Comparison of ENCODE assay signal across 21 cellular contexts in the genomic region with DNA sequence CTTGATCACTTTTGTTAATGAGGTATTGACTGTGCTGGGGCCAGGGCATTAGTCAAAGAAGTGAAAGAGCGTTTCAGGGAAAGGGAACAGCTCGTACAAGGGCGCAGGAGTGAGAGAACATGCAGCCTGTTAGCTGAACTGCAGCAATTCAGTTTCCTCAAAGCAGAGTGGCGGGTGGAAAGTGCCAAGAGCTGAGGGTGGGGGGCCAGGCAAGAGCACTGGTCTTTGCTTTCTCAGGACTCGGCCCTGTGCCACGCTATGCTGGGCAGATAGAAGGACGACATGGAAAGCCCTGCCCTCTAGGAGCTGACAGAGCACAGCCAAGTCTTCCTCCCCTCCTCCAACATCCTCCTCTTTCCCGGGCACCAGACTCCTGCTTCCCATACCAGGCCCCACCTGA.
DNase-seq lines count a peak whose midpoint lies in the region; ATAC-seq and TF ChIP-seq lines count a peak whose summit lies in the region.
"Had no signal": no experiment of that assay in that cellular context is flagged by ENCODE, and none has a peak within 500 bp of the region (broad histone marks: within the 10 kb centered on the region; RNA-seq: fewer than 3 reads in every experiment).

No MANE protein-coding gene starts in this region.

- peak overlapping the region in 1 of 3 experiments; percentile 53; a peak in 1 of 7 replicates for H3K27ac Mint-ChIP-seq in H9
- H3K27ac Mint-ChIP-seq: B cell; CD14-positive monocyte; CD4-positive, alpha-beta memory T cell; CD4-positive, CD25-positive, alpha-beta regulatory T cell; CD8-positive, alpha-beta memory T cell had no signal

- H2BK12ac ChIP-seq in mesenchymal stem cell (ENCODE audit: low read length in 2 of 2) = no peak overlapping the region
- H2BK12ac ChIP-seq in H9 (ENCODE audit: insufficient read length, low read depth, low read length) = no peak overlapping the region

- H2BK120ac ChIP-seq in mesenchymal stem cell (ENCODE audit: low read depth, low read length) (no peak overlapping the region), H9 (ENCODE audit: low read depth, low read length, poor library complexity, severe bottlenecking) (no peak overlapping the region)

- H3K18ac ChIP-seq in mesenchymal stem cell (ENCODE audit: low read depth in 1 of 2, low read length in 2 of 2) (no peak overlapping the region), H9 (ENCODE audit: insufficient read length, low read depth, low read length) (no peak overlapping the region)

- H3K14ac ChIP-seq in mesenchymal stem cell (ENCODE audit: low read length in 2 of 2) (no peak overlapping the region), H9 (ENCODE audit: insufficient read depth, low read length) (no peak overlapping the region)

- peaks cover 4% of the 10 kb centered on the region; the same call in 1 of the 2 replicates for H3K27me3 Mint-ChIP-seq in H9 (ENCODE audit: low read depth)

- H3K79me1 ChIP-seq in mesenchymal stem cell (replicated peaks; ENCODE audit: low read length, poor library complexity, severe bottlenecking) (no peaks in the 10 kb centered on the region), H9 (ENCODE audit: insufficient read depth, low read depth, low read length, poor library complexity, severe bottlenecking) (no peaks in the 10 kb centered on the region)

- no peaks in the 10 kb centered on the region for H3K4me1 ChIP-seq in mesenchymal stem cell (ENCODE audit: control insufficient read depth, insufficient read depth, low read depth, low read length)
- no peaks in the 10 kb centered on the region for H3K4me1 ChIP-seq in H9 (ENCODE audit: insufficient read depth, low read length)
- H3K4me1 ChIP-seq: BLaER1 treated with 17β-estradiol and CSF1 and Interleukin-3, amounts not matched to agents 10 nM and 100 nM had no signal

- peak overlapping the region; percentile 32 for H4K91ac ChIP-seq in mesenchymal stem cell (ENCODE audit: low read length)
- no peak overlapping the region for H4K91ac ChIP-seq in H9 (ENCODE audit: insufficient read length, low read depth, low read length)

- DNase-seq in mesenchymal stem cell = no peak
- no peak for DNase-seq in H9
- DNase-seq in T1000 (lab: John Stamatoyannopoulos, UW) = no peak
- DNase-seq: 8988T; ACHN; CD4-positive, alpha-beta memory T cell; CD4-positive, CD25-positive, alpha-beta regulatory T cell; CD8-positive, alpha-beta memory T cell; COR-L47; DMS 273 treated with DMSO at 0.1 percent for 48 hours; DMS153; DMS53; DMS79; DND-41; EL; GDM1 had no signal

- no peaks in the 10 kb centered on the region for H3K36me3 ChIP-seq in mesenchymal stem cell (ENCODE audit: control insufficient read depth in 1 of 2, insufficient read depth in 2 of 2, low read depth in 1 of 2, low read length in 2 of 2)
- H3K36me3 ChIP-seq: BLaER1 treated with 17β-estradiol and CSF1 and Interleukin-3, amounts not matched to agents 10 nM and 100 nM had no signal

- H3K9me3 ChIP-seq in mesenchymal stem cell (ENCODE audit: control insufficient read depth, low read length) (no peaks in the 10 kb centered on the region), H9 (ENCODE audit: control insufficient read depth, low read depth, low read length) (no peaks in the 10 kb centered on the region)
- H3K9me3 ChIP-seq: BLaER1 treated with 17β-estradiol and CSF1 and Interleukin-3, amounts not matched to agents 10 nM and 100 nM had no signal

- H2AK5ac ChIP-seq in mesenchymal stem cell (ENCODE audit: low read length, severe bottlenecking) = no peak overlapping the region
- H2AK5ac ChIP-seq in H9 (ENCODE audit: insufficient read length, low read length) = no peak overlapping the region

- H3K79me2 ChIP-seq in H9 (ENCODE audit: insufficient read depth, low read length) = no peaks in the 10 kb centered on the region

- H3K4me2 ChIP-seq in mesenchymal stem cell (ENCODE audit: low read length, poor library complexity, severe bottlenecking) (no peak overlapping the region), H9 (ENCODE audit: insufficient read depth, insufficient read length, low read length) (no peak overlapping the region)
- H3K4me2 ChIP-seq: BLaER1 treated with 17β-estradiol and CSF1 and Interleukin-3, amounts not matched to agents 10 nM and 100 nM had no signal

- no peak overlapping the region for H2BK15ac ChIP-seq in mesenchymal stem cell (ENCODE audit: low read depth, poor library complexity, severe bottlenecking)
- no peak overlapping the region for H2BK15ac ChIP-seq in H9 (ENCODE audit: low read depth, low read length)

- no peak overlapping the region; a peak in 1 of 5 replicates for H3K4me3 Mint-ChIP-seq in H9
- H3K4me3 Mint-ChIP-seq: B cell; CD14-positive monocyte; CD4-positive, alpha-beta memory T cell; CD4-positive, CD25-positive, alpha-beta regulatory T cell; CD8-positive, alpha-beta memory T cell had no signal

- no peaks in the 10 kb centered on the region for H3K23me2 ChIP-seq in H9 (ENCODE audit: insufficient read length, low read depth, low read length, poor library complexity, severe bottlenecking)

- H3K4me3 ChIP-seq in mesenchymal stem cell (ENCODE audit: insufficient read depth in 1 of 2, low read depth in 1 of 2, low read length in 2 of 2) = no peak overlapping the region
- H3K4me3 ChIP-seq: BLaER1 treated with 17β-estradiol and CSF1 and Interleukin-3, amounts not matched to agents 10 nM and 100 nM had no signal

- no peak overlapping the region for H4K5ac ChIP-seq in H9 (ENCODE audit: insufficient read length, low read depth, low read length)

- H4K8ac ChIP-seq in mesenchymal stem cell (ENCODE audit: low read length) (no peak overlapping the region), H9 (replicated peaks; ENCODE audit: insufficient read length, low read depth, low read length) (no peak overlapping the region)

- H3T11ph ChIP-seq in H9 (ENCODE audit: low read length) = no peak overlapping the region

- H3K27ac ChIP-seq in C4-2B = peak overlapping the region; percentile 64; the same call in 1 of the 2 replicates
- H3K27ac ChIP-seq in mesenchymal stem cell (ENCODE audit: low read length, poor library complexity, severe bottlenecking) = no peak overlapping the region
- H3K27ac ChIP-seq in H9 (ENCODE audit: insufficient read length, low read depth, low read length) = no peak overlapping the region
- H3K27ac ChIP-seq: BLaER1 treated with 17β-estradiol and CSF1 and Interleukin-3, amounts not matched to agents 10 nM and 100 nM had no signal

- no peak overlapping the region for H3K9ac ChIP-seq in mesenchymal stem cell (ENCODE audit: low read length)
- no peak overlapping the region for H3K9ac ChIP-seq in H9 (ENCODE audit: extremely low read depth, insufficient read length, low read length)
- H3K9ac ChIP-seq: BLaER1 treated with 17β-estradiol and CSF1 and Interleukin-3, amounts not matched to agents 10 nM and 100 nM had no signal

- H3K9me3 Mint-ChIP-seq in H9 = no peaks in the 10 kb centered on the region

- H3K4me1 Mint-ChIP-seq in H9 = peaks cover 1 to 7% of the 10 kb centered on the region in 2 experiments
- H3K4me1 Mint-ChIP-seq: B cell; CD14-positive monocyte; CD4-positive, alpha-beta memory T cell; CD4-positive, CD25-positive, alpha-beta regulatory T cell; CD8-positive, alpha-beta memory T cell had no signal

- 79% methylated on average over 8 of the region's 8 CpGs for WGBS in mesenchymal stem cell
- WGBS in H9 (ENCODE audit: extremely low coverage, insufficient read length, low lambda C conversion rate) = no CpG with 5 or more reads among the region's 8 CpGs

- H2AFZ ChIP-seq in mesenchymal stem cell (ENCODE audit: low read depth, low read length) (no peak overlapping the region), H9 (ENCODE audit: low read length) (no peak overlapping the region)

- H3K23ac ChIP-seq in mesenchymal stem cell (ENCODE audit: low read length in 2 of 2) (no peak overlapping the region), H9 (ENCODE audit: insufficient read length, low read depth, low read length) (no peak overlapping the region)

- ATAC-seq in GM19395 (IDR thresholded peaks at IDR 0.05; ENCODE audit: unreplicated experiment) = no peak

- H3K27me3 ChIP-seq in mesenchymal stem cell (ENCODE audit: control insufficient read depth in 1 of 2, insufficient read depth in 1 of 2, low read length in 2 of 2) (no peaks in the 10 kb centered on the region), H9 (ENCODE audit: insufficient read depth, low read length) (no peaks in the 10 kb centered on the region)
- H3K27me3 ChIP-seq: BLaER1 treated with 17β-estradiol and CSF1 and Interleukin-3, amounts not matched to agents 10 nM and 100 nM had no signal

- no peak overlapping the region for H3K56ac ChIP-seq in H9 (ENCODE audit: insufficient read length, low read depth, low read length)

- H3K4ac ChIP-seq in mesenchymal stem cell (ENCODE audit: low read depth in 1 of 2, low read length in 2 of 2) (no peak overlapping the region), H9 (ENCODE audit: low read depth, low read length) (no peak overlapping the region)

- H3K36me3 Mint-ChIP-seq in H9 (ENCODE audit: insufficient read depth in 1 of 3, low read depth in 3 of 3) = no peaks in the 10 kb centered on the region
- H3K36me3 Mint-ChIP-seq: CD14-positive monocyte; CD4-positive, alpha-beta memory T cell; CD4-positive, CD25-positive, alpha-beta regulatory T cell; CD8-positive, alpha-beta memory T cell had no signal

- H2BK5ac ChIP-seq in mesenchymal stem cell (ENCODE audit: low read depth, low read length, poor library complexity, severe bottlenecking) (no peak overlapping the region), H9 (ENCODE audit: insufficient read length, low read length) (no peak overlapping the region)

- H4K20me1 ChIP-seq in H9 (ENCODE audit: control insufficient read depth, insufficient read depth, insufficient read length) = no peaks in the 10 kb centered on the region
- H4K20me1 ChIP-seq: BLaER1 treated with 17β-estradiol and CSF1 and Interleukin-3, amounts not matched to agents 10 nM and 100 nM had no signal

- TF ChIP-seq CTCF in C4-2B (conservative IDR thresholded peaks at IDR 0.05) (no peak), H9 (conservative IDR thresholded peaks at IDR 0.05) (no peak)

- H2BK20ac ChIP-seq in H9 (ENCODE audit: low read depth, low read length, poor library complexity, severe bottlenecking) = no peak overlapping the region
